In the genomic region with DNA sequence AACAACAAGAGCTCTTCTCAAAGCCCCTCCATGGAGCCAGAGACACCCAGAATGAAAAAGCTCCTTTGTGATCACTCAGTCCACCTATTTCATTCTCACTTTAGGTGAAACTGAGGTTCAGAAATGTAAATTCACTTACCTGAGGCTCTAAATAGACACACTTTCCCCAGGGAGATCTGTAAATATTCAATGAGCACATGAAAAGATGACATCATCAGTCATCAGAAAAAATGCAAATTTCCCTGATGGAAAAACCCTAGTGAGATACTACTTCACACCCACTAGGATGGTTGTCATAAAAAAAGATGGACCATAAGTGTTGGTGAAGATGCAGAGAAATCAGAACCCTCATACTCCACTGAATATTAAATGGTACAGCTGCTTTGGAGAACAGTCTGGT, we compare ENCODE assay signal across 29 cellular contexts.
"Had no signal": no experiment of that assay in that cellular context is flagged by ENCODE, and none has a peak within 500 bp of the region (broad histone marks: within the 10 kb centered on the region; RNA-seq: fewer than 3 reads in every experiment).

No MANE protein-coding gene starts in this region.

- H3K4me2 ChIP-seq: smooth muscle cell had no signal

- DNase-seq: naive B cell; naive thymus-derived CD8-positive, alpha-beta T cell; nephron progenitor cell; nucleus accumbens; ovary; posterior cingulate gyrus; psoas muscle; right cardiac atrium; spleen; stimulated activated CD4-positive, alpha-beta T cell treated with anti-CD3 and anti-CD28 coated beads, Interleukin-12 subunit alpha, Interleukin-12 subunit beta, amount 100 ng/mL, for 4 hours; stimulated activated CD4-positive, alpha-beta T cell treated with anti-CD3 and anti-CD28 coated beads, Interleukin-1b, Interleukin-23, amount 100 ng/mL, for 48 hours; stimulated activated CD4-positive, alpha-beta T cell treated with anti-CD3 and anti-CD28 coated beads, Interleukin-4, amount 100 ng/mL, for 1 hour; stimulated activated naive B cell treated with anti-CD40 and anti-IgM and Interleukin-4, amounts not matched to agents 10 μg/mL and 1 μg/mL and 100 μg/mL, for 72 hours; stimulated activated naive CD4-positive, alpha-beta T cell treated with Interleukin-2 at 50 U/mL for 16 hours; stomach; thyroid gland; trophoblast cell; upper lobe of left lung had no signal

- H3K79me2 ChIP-seq: parathyroid adenoma had no signal

- H3K36me3 ChIP-seq: neutrophil, ovary, spleen, stomach, thoracic aorta, thyroid gland, tibial nerve, upper lobe of left lung, vagina had no signal

- FAIRE-seq: urothelium cell line had no signal

- H2AFZ ChIP-seq: parathyroid adenoma had no signal

- H3K4me3 ChIP-seq: ovary, psoas muscle, skin epidermis, smooth muscle cell, spleen, stomach, thoracic aorta, thyroid gland, tibial nerve, upper lobe of left lung, vagina had no signal

- H3K27me3 ChIP-seq: neutrophil, ovary, stomach, thyroid gland, tibial nerve, upper lobe of left lung, vagina had no signal

- H3K4me1 ChIP-seq: psoas muscle, spleen, stomach, thyroid gland, tibial nerve, upper lobe of left lung, vagina had no signal

- H3K9me3 ChIP-seq: neutrophil, ovary, psoas muscle, spleen, thoracic aorta, thyroid gland, tibial nerve, upper lobe of left lung, vagina had no signal

- H3K27ac ChIP-seq: neutrophil, ovary, parathyroid adenoma, psoas muscle, skin epidermis, spleen, stomach, thoracic aorta, thyroid gland, tibial nerve, upper lobe of left lung, vagina had no signal

- ATAC-seq: naive thymus-derived CD8-positive, alpha-beta T cell; natural killer cell treated with Interleukin-12 subunit alpha and Interleukin-12 subunit beta and Interleukin-15 and Interleukin-18, amount 100 ng/mL, for 72 hours; psoas muscle; right cardiac atrium; sciatic nerve; stimulated activated effector memory CD8-positive, alpha-beta T cell treated with anti-CD3 and anti-CD28 coated beads, Interleukin-12 subunit alpha, Interleukin-12 subunit beta, amount 100 ng/mL, for 72 hours; stimulated activated naive B cell treated with anti-CD40 and anti-IgM and Interleukin-4, amounts not matched to agents 10 μg/mL and 1 μg/mL and 100 μg/mL, for 72 hours had no signal

- H3K9ac ChIP-seq: parathyroid adenoma had no signal
